In the genomic region with DNA sequence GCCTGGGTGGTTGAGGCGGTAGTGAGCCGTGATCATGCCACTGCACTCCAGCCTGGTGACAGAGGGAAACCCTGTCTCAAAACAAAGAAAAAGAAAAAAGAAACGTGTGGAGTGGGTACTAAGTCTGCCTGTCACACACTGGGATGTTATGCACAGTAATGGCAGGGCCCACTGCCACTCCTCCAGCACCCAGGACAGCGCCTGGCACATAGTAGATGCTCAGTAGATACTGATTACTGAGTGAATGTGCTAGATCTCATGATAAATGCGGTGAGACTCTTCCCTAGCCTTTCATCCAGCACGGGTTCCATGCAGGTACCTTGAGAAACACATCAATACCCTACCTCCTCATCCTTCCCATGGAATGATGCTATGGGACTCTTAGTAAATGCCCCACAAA, we compare ENCODE assay signal across 9 cellular contexts.
DNase-seq lines count a peak whose midpoint lies in the region; ATAC-seq and TF ChIP-seq lines count a peak whose summit lies in the region.
"Had no signal": no experiment of that assay in that cellular context is flagged by ENCODE, and none has a peak within 500 bp of the region (broad histone marks: within the 10 kb centered on the region; RNA-seq: fewer than 3 reads in every experiment).

No MANE protein-coding gene starts in this region.

- no peaks in the 10 kb centered on the region for H3K9me3 ChIP-seq in CD8-positive, alpha-beta T cell (ENCODE audit: low read length)
- H3K9me3 ChIP-seq in MM.1S (replicated peaks; ENCODE audit: insufficient read depth, low read length): no peaks in the 10 kb centered on the region
- no peaks in the 10 kb centered on the region for H3K9me3 ChIP-seq in upper lobe of left lung
- no peaks in the 10 kb centered on the region for H3K9me3 ChIP-seq in vagina

- peaks cover 60% of the 10 kb centered on the region for H3K27me3 ChIP-seq in CD8-positive, alpha-beta T cell (ENCODE audit: insufficient read depth, low read length)
- H3K27me3 ChIP-seq in MM.1S (replicated peaks; ENCODE audit: insufficient read depth, low read length) (peaks cover 16% of the 10 kb centered on the region), upper lobe of left lung (no peaks in the 10 kb centered on the region), vagina (no peaks in the 10 kb centered on the region)

- no peaks in the 10 kb centered on the region for H3K79me2 ChIP-seq in MM.1S (ENCODE audit: low read length)

- no peak for TF ChIP-seq CTCF in CD8-positive, alpha-beta T cell (IDR thresholded peaks at IDR 0.05)
- TF ChIP-seq CTCF in MM.1S (IDR thresholded peaks at IDR 0.05; ENCODE audit: low read length) (no peak), upper lobe of left lung (IDR thresholded peaks at IDR 0.05) (no peak), vagina (IDR thresholded peaks at IDR 0.05) (no peak)

- CTCF ChIA-PET in CD8-positive, alpha-beta T cell (lab: Charles Lee): no interaction called here

- H3K4me3 ChIP-seq in CD8-positive, alpha-beta T cell (ENCODE audit: low read depth, low read length): no peak overlapping the region
- H3K4me3 ChIP-seq in MM.1S (ENCODE audit: low read length) (no peak overlapping the region), upper lobe of left lung (no peak overlapping the region), vagina (no peak overlapping the region)

- no peaks in the 10 kb centered on the region for H3K9me3 Mint-ChIP-seq in CD8-positive, alpha-beta T cell
- no peaks in the 10 kb centered on the region for H3K9me3 Mint-ChIP-seq in memory B cell

- intact Hi-C loops in CD8-positive, alpha-beta T cell (cut with DNase I, micrococcal nuclease): no loop called here
- intact Hi-C loops in vagina (cut with DNase I): no loop called here

- TF ChIP-seq EP300 in upper lobe of left lung (IDR thresholded peaks at IDR 0.05): no peak

- DNase-seq in CD8-positive, alpha-beta T cell: peak in 2 of 7 experiments; percentile 25 to 50
- peak; percentile 32 for DNase-seq in MM.1S
- DNase-seq in activated CD8-positive, alpha-beta memory T cell treated with anti-CD3 and anti-CD28 coated beads, Interleukin-2, amount 50 U/mL, for 48 hours: peak; percentile 53
- no peak for DNase-seq in memory B cell (ENCODE audit: low spot score in 2 of 2)
- DNase-seq in upper lobe of left lung: no peak
- DNase-seq in vagina (ENCODE audit: extremely low spot score in 2 of 2): no peak
- DNase-seq in foreskin melanocyte: no peak
- DNase-seq: NCI-H2081 treated with DMSO at 0.1 percent for 48 hours had no signal

- POLR2A ChIA-PET in CD8-positive, alpha-beta T cell (lab: Charles Lee): no interaction called here

- no peaks in the 10 kb centered on the region for H3F3A ChIP-seq in MM.1S (ENCODE audit: insufficient read depth, low read length)

- H3K4me1 Mint-ChIP-seq in CD8-positive, alpha-beta T cell (ENCODE audit: low read depth): peaks cover 15% of the 10 kb centered on the region
- H3K4me1 Mint-ChIP-seq in memory B cell: peaks cover 18% of the 10 kb centered on the region

- H3K36me3 ChIP-seq in CD8-positive, alpha-beta T cell (ENCODE audit: insufficient read depth, low read length): no peaks in the 10 kb centered on the region
- H3K36me3 ChIP-seq in MM.1S (replicated peaks; ENCODE audit: insufficient read depth, low read length): no peaks in the 10 kb centered on the region
- H3K36me3 ChIP-seq in upper lobe of left lung: no peaks in the 10 kb centered on the region
- no peaks in the 10 kb centered on the region for H3K36me3 ChIP-seq in vagina

- TF ChIP-seq POLR2A in upper lobe of left lung (IDR thresholded peaks at IDR 0.05) (no peak), vagina (IDR thresholded peaks at IDR 0.05) (no peak)

- peaks cover 14% of the 10 kb centered on the region for H3K4me1 ChIP-seq in CD8-positive, alpha-beta T cell (ENCODE audit: insufficient read depth, low read length)
- H3K4me1 ChIP-seq in MM.1S (ENCODE audit: low read length): no peaks in the 10 kb centered on the region
- H3K4me1 ChIP-seq in upper lobe of left lung: peaks cover 0 to 7% (median 6%) of the 10 kb centered on the region in 4 donors
- H3K4me1 ChIP-seq in vagina: peaks cover 30% of the 10 kb centered on the region

- 85 to 90% methylated on average over 6 of the region's 6 CpGs for WGBS in upper lobe of left lung, 2 donors

- H3K4me3 Mint-ChIP-seq in CD8-positive, alpha-beta T cell: no peak overlapping the region
- no peak overlapping the region for H3K4me3 Mint-ChIP-seq in memory B cell

- H2AFZ ChIP-seq in MM.1S (ENCODE audit: low read length): no peak overlapping the region

- H4K20me1 ChIP-seq in MM.1S (ENCODE audit: insufficient read depth, low read length): no peaks in the 10 kb centered on the region

- peaks cover 86% of the 10 kb centered on the region for H3K27me3 Mint-ChIP-seq in CD8-positive, alpha-beta T cell (ENCODE audit: low read depth)
- peaks cover 6% of the 10 kb centered on the region for H3K27me3 Mint-ChIP-seq in memory B cell

- no peak overlapping the region for H3K9ac ChIP-seq in MM.1S (ENCODE audit: low read length)

- no peak overlapping the region for H3K4me2 ChIP-seq in MM.1S (ENCODE audit: low read depth, low read length)

- no peaks in the 10 kb centered on the region for H3K9me2 ChIP-seq in MM.1S (replicated peaks; ENCODE audit: insufficient read depth, low read length)

- H3K27ac Mint-ChIP-seq in CD8-positive, alpha-beta T cell: no peak overlapping the region
- peak overlapping the region; percentile 45 for H3K27ac Mint-ChIP-seq in memory B cell

- peak; percentile 54 for ATAC-seq in CD8-positive, alpha-beta T cell
- ATAC-seq in memory B cell (ENCODE audit: low read depth) (peak; percentile 20), upper lobe of left lung (ENCODE audit: low FRiP score in 2 of 2) (no peak), GM19467 (IDR thresholded peaks at IDR 0.05; ENCODE audit: unreplicated experiment) (no peak)

- no peak overlapping the region for H3K27ac ChIP-seq in CD8-positive, alpha-beta T cell (ENCODE audit: low read depth, low read length)
- no peak overlapping the region for H3K27ac ChIP-seq in MM.1S (ENCODE audit: low read length)
- no peak overlapping the region for H3K27ac ChIP-seq in upper lobe of left lung
- H3K27ac ChIP-seq in vagina: no peak overlapping the region

- H3K36me3 Mint-ChIP-seq in CD8-positive, alpha-beta T cell: no peaks in the 10 kb centered on the region
- H3K36me3 Mint-ChIP-seq in memory B cell: no peaks in the 10 kb centered on the region

Comparison
In these comparisons a context has a peak if more than half of its experiments do, and no peak if none do; other contexts are left out.
1. ATAC-seq: peak in CD8-positive, alpha-beta T cell (single experiment) and memory B cell (single experiment); none in upper lobe of left lung (0 of 2) and GM19467 (single experiment).
2. DNase-seq: peak in MM.1S (single experiment) and activated CD8-positive, alpha-beta memory T cell treated with anti-CD3 and anti-CD28 coated beads, Interleukin-2, amount 50 U/mL, for 48 hours (single experiment); none in memory B cell (0 of 2), upper lobe of left lung (0 of 2), vagina (0 of 2) and foreskin melanocyte (single experiment).